In genomic region chr9:19229725-19230355, GRCh38 we compare ENCODE assay signal across 8 cellular contexts. TPM values are rescaled to one million over a fixed set of nuclear protein-coding genes. Genes with fewer than 3 reads are reported as not detected.
DNase-seq lines count a peak whose midpoint lies in the region; ATAC-seq and TF ChIP-seq lines count a peak whose summit lies in the region.

No MANE protein-coding gene starts in this region.

- H3K9me3 ChIP-seq in esophagus muscularis mucosa (no peaks in the 10 kb centered on the region), upper lobe of left lung (no peaks in the 10 kb centered on the region)

- H3K4me1 ChIP-seq in esophagus muscularis mucosa (peaks cover 16 to 42% (median 36%) of the 10 kb centered on the region in 4 donors), upper lobe of left lung (peaks cover 16 to 32% (median 21%) of the 10 kb centered on the region in 4 donors)

- H3K36me3 ChIP-seq in esophagus muscularis mucosa (no peaks in the 10 kb centered on the region), upper lobe of left lung (no peaks in the 10 kb centered on the region)

- TF ChIP-seq CTCF in AG10803 (conservative IDR thresholded peaks at IDR 0.05; ENCODE audit: low read length) = no peak
- TF ChIP-seq CTCF in esophagus muscularis mucosa (IDR thresholded peaks at IDR 0.05) = peak in 1 of 3 experiments; percentile 5
- TF ChIP-seq CTCF in natural killer cell (IDR thresholded peaks at IDR 0.05) = no peak
- TF ChIP-seq CTCF in upper lobe of left lung (IDR thresholded peaks at IDR 0.05) = peak in 1 of 6 experiments; percentile 5

- peak; percentile 59 for ATAC-seq in GM18867 (IDR thresholded peaks at IDR 0.05; ENCODE audit: unreplicated experiment)
- ATAC-seq in HG03064 (IDR thresholded peaks at IDR 0.05; ENCODE audit: low read depth, unreplicated experiment) = peak; percentile 49
- ATAC-seq in natural killer cell = peak; percentile 56 to 63 (median 62)
- ATAC-seq in upper lobe of left lung (ENCODE audit: low FRiP score in 2 of 2) = peak; percentile 59 to 79

- no peaks in the 10 kb centered on the region for H3K9me3 Mint-ChIP-seq in activated CD4-positive, alpha-beta T cell treated with anti-CD3 and anti-CD28 coated beads, Interleukin-2, amount 10 ng/mL, durations not matched to agents 24 days and 14 days
- no peaks in the 10 kb centered on the region for H3K9me3 Mint-ChIP-seq in natural killer cell

- intact Hi-C loops in activated CD4-positive, alpha-beta T cell treated with anti-CD3 and anti-CD28 coated beads, Interleukin-2, amount 10 ng/mL, durations not matched to agents 24 days and 14 days (cut with micrococcal nuclease) = loop anchor here (1.0 to 5.0 kb wide), 5 partner anchors 37 to 150 kb away; partner anchors contain the start of genes HAUS6, PLIN2 and RPS6
- intact Hi-C loops in esophagus muscularis mucosa (cut with DNase I) (loop anchor here (5.0 to 10.0 kb wide), 2 partner anchors 48 to 145 kb away; no protein-coding TSS in a partner anchor), natural killer cell (cut with micrococcal nuclease) (loop anchor here (1.0 to 5.0 kb wide), 3 partner anchors 46 to 183 kb away; partner anchors contain the start of genes HAUS6 and RRAGA)

- DNase-seq in AG10803 (ENCODE audit: low read depth) (no peak), NCI-H2171 (lab: John Stamatoyannopoulos, UW) (peak; percentile 39), esophagus muscularis mucosa (ENCODE audit: extremely low spot score) (peak; percentile 95), natural killer cell (peak; percentile 56), upper lobe of left lung (peak; percentile 70 to 93)
- peak; percentile 90 for DNase-seq in activated CD4-positive, alpha-beta T cell treated with anti-CD3 and anti-CD28 coated beads, Interleukin-2, amount 10 ng/mL, durations not matched to agents 24 days and 14 days

- H3K27ac ChIP-seq in esophagus muscularis mucosa (replicated peaks in 1 of 4) (peak overlapping the region; percentile 96 to 99 (median 98)), upper lobe of left lung (peak overlapping the region; percentile 95 to 99 (median 98))

- no peak overlapping the region for H3K4me3 Mint-ChIP-seq in activated CD4-positive, alpha-beta T cell treated with anti-CD3 and anti-CD28 coated beads, Interleukin-2, amount 10 ng/mL, durations not matched to agents 24 days and 14 days
- H3K4me3 Mint-ChIP-seq in natural killer cell = peak overlapping the region; percentile 84

- H3K27me3 Mint-ChIP-seq in activated CD4-positive, alpha-beta T cell treated with anti-CD3 and anti-CD28 coated beads, Interleukin-2, amount 10 ng/mL, durations not matched to agents 24 days and 14 days = peaks cover 3% of the 10 kb centered on the region
- H3K27me3 Mint-ChIP-seq in natural killer cell (ENCODE audit: low read depth in 2 of 2) = no peaks in the 10 kb centered on the region

- H3K27ac Mint-ChIP-seq in activated CD4-positive, alpha-beta T cell treated with anti-CD3 and anti-CD28 coated beads, Interleukin-2, amount 10 ng/mL, durations not matched to agents 24 days and 14 days = peak overlapping the region; percentile 25
- no peak overlapping the region for H3K27ac Mint-ChIP-seq in natural killer cell

- H3K27me3 ChIP-seq in esophagus muscularis mucosa (no peaks in the 10 kb centered on the region), upper lobe of left lung (no peaks in the 10 kb centered on the region)

- TF ChIP-seq POLR2A in esophagus muscularis mucosa (IDR thresholded peaks at IDR 0.05; ENCODE audit: low read depth) (no peak), upper lobe of left lung (IDR thresholded peaks at IDR 0.05) (no peak)

- no peaks in the 10 kb centered on the region for H3K36me3 Mint-ChIP-seq in activated CD4-positive, alpha-beta T cell treated with anti-CD3 and anti-CD28 coated beads, Interleukin-2, amount 10 ng/mL, durations not matched to agents 24 days and 14 days (ENCODE audit: low read depth)
- H3K36me3 Mint-ChIP-seq in natural killer cell = no peaks in the 10 kb centered on the region

- 2% methylated on average over 40 of the region's 40 CpGs for WGBS in esophagus muscularis mucosa
- WGBS in upper lobe of left lung, 2 donors = 3 to 13% methylated on average over 20 to 40 of the region's 40 CpGs

- H3K4me1 Mint-ChIP-seq in activated CD4-positive, alpha-beta T cell treated with anti-CD3 and anti-CD28 coated beads, Interleukin-2, amount 10 ng/mL, durations not matched to agents 24 days and 14 days = peaks cover 5% of the 10 kb centered on the region
- H3K4me1 Mint-ChIP-seq in natural killer cell = peaks cover 8 to 15% of the 10 kb centered on the region in 2 donors

- TF ChIP-seq EP300 in esophagus muscularis mucosa (IDR thresholded peaks at IDR 0.05) (no peak), upper lobe of left lung (IDR thresholded peaks at IDR 0.05) (no peak)

- H3K4me3 ChIP-seq in AG10803 (ENCODE audit: low read length) (peak overlapping the region; percentile 78), esophagus muscularis mucosa (peak overlapping the region; percentile 79 to 96 (median 80)), upper lobe of left lung (peak overlapping the region; percentile 73 to 99 (median 88))

RNA-seq across cellular contexts. Expression of gene DENND4C, which starts 0.7 kb away (rescaled TPM):
- 13.6 and 16.8 TPM in 2 replicates for total RNA-seq in activated CD4-positive, alpha-beta T cell treated with anti-CD3 and anti-CD28 coated beads, Interleukin-2, amount 10 ng/mL, durations not matched to agents 24 days and 14 days
- total RNA-seq in esophagus muscularis mucosa = 10 to 100 TPM; 59.1 to 97.3 (median 88.1) TPM
- total RNA-seq in natural killer cell = 100 to 1,000 TPM in 2 of 3 donors, 10 to 100 TPM in 1; 82.6 to 115 (median 100) TPM
- total RNA-seq in upper lobe of left lung = 100 to 1,000 TPM in 4 of 6 donors, 10 to 100 TPM in 2; 66.1 to 181 (median 108) TPM
